ENCODE assay signal across 1 cellular context in genomic region chr11:107457558-107458271, GRCh38.
TF ChIP-seq lines count a peak whose summit lies in the region.

CWF19L2 (minus strand) TSS chr11:107457825; CDS start chr11:107457816, 9 bp downstream.

TF ChIP-seq in HepG2, 621 proteins besides CTCF, POLR2A, EP300 and RAD21 (continued from another document and continues in another):
- peak; percentile 70; the same call in 1 of the 2 replicates for TF ChIP-seq MYNN (CRISPR knock-in tag; IDR thresholded peaks at IDR 0.05; ENCODE audit: low read depth)
- TF ChIP-seq TRIM24 (CRISPR knock-in tag; IDR thresholded peaks at IDR 0.05) = no peak
- TF ChIP-seq RFXAP (CRISPR knock-in tag; IDR thresholded peaks at IDR 0.05; ENCODE audit: borderline replicate concordance) = no peak
- TF ChIP-seq IRF2 (CRISPR knock-in tag; IDR thresholded peaks at IDR 0.05) = 0 out of 2 replicates have a peak, but pooled peaks have one; percentile 59
- TF ChIP-seq SAP130 (CRISPR knock-in tag; IDR thresholded peaks at IDR 0.05; ENCODE audit: low read depth) = peak; percentile 79
- peak; percentile 88; the same call in 1 of the 2 replicates for TF ChIP-seq TFDP1 (CRISPR knock-in tag; IDR thresholded peaks at IDR 0.05; ENCODE audit: borderline replicate concordance)
- TF ChIP-seq ASH2L (IDR thresholded peaks at IDR 0.05; ENCODE audit: insufficient read length, low read depth, low read length) = peak; percentile 89
- peak; percentile 67 for TF ChIP-seq ZEB1 (IDR thresholded peaks at IDR 0.05; ENCODE audit: insufficient replicate concordance, low read depth)
- TF ChIP-seq HNF1B (CRISPR knock-in tag; IDR thresholded peaks at IDR 0.05) = peak; percentile 78
- TF ChIP-seq SOX5 (CRISPR knock-in tag; IDR thresholded peaks at IDR 0.05; ENCODE audit: borderline replicate concordance) = peak; percentile 18; the same call in 1 of the 2 replicates
- TF ChIP-seq ZNF749 (CRISPR knock-in tag; IDR thresholded peaks at IDR 0.05; ENCODE audit: borderline replicate concordance) = peak; percentile 43; the same call in 1 of the 2 replicates
- TF ChIP-seq ELF1 (CRISPR knock-in tag; IDR thresholded peaks at IDR 0.05) = peak; percentile 94
- TF ChIP-seq HMGXB3 (CRISPR knock-in tag; IDR thresholded peaks at IDR 0.05; ENCODE audit: borderline replicate concordance) = peak; percentile 74; the same call in 1 of the 2 replicates
- no peak for TF ChIP-seq CEBPZ (IDR thresholded peaks at IDR 0.05; ENCODE audit: low read length)
- TF ChIP-seq HDAC2 (CRISPR knock-in tag; IDR thresholded peaks at IDR 0.05) = peak; percentile 56; the same call in 1 of the 2 replicates
- TF ChIP-seq ELF4 (CRISPR knock-in tag; IDR thresholded peaks at IDR 0.05; ENCODE audit: borderline replicate concordance) = peak; percentile 55; the same call in 1 of the 2 replicates
- TF ChIP-seq PHF20 (CRISPR knock-in tag; IDR thresholded peaks at IDR 0.05) = peak; percentile 94
- TF ChIP-seq ZSCAN9 (CRISPR knock-in tag; IDR thresholded peaks at IDR 0.05; ENCODE audit: borderline replicate concordance) = no peak
- TF ChIP-seq ARHGAP35 (CRISPR knock-in tag; IDR thresholded peaks at IDR 0.05; ENCODE audit: borderline replicate concordance) = no peak
- TF ChIP-seq ATF6 (CRISPR knock-in tag; conservative IDR thresholded peaks at IDR 0.05) = no peak
- peak; percentile 79 for TF ChIP-seq NR2F2 (IDR thresholded peaks at IDR 0.05; ENCODE audit: borderline replicate concordance, low read depth)
- peak; percentile 51 for TF ChIP-seq RBFOX2 (IDR thresholded peaks at IDR 0.05; ENCODE audit: low read depth, low read length)
- TF ChIP-seq ATF2 (CRISPR knock-in tag; IDR thresholded peaks at IDR 0.05) = peak; percentile 37; the same call in 1 of the 2 replicates
- TF ChIP-seq HBP1 (CRISPR knock-in tag; IDR thresholded peaks at IDR 0.05; ENCODE audit: low read depth) = peak; percentile 66; the same call in 1 of the 2 replicates
- TF ChIP-seq ZFP82 (CRISPR knock-in tag; IDR thresholded peaks at IDR 0.05; ENCODE audit: borderline replicate concordance) = peak; percentile 58; the same call in 1 of the 2 replicates
- no peak for TF ChIP-seq ZBTB38 (CRISPR knock-in tag; IDR thresholded peaks at IDR 0.05)
- TF ChIP-seq PAF1 (CRISPR knock-in tag; IDR thresholded peaks at IDR 0.05) = no peak
- 0 out of 2 replicates have a peak, but pooled peaks have one; percentile 13 for TF ChIP-seq FOSL2 (CRISPR knock-in tag; IDR thresholded peaks at IDR 0.05)
- no peak for TF ChIP-seq ATF3 (CRISPR knock-in tag; IDR thresholded peaks at IDR 0.05)
- peak; percentile 84 for TF ChIP-seq MIXL1 (CRISPR knock-in tag; IDR thresholded peaks at IDR 0.05)
- TF ChIP-seq SSRP1 (CRISPR knock-in tag; IDR thresholded peaks at IDR 0.05) = no peak
- TF ChIP-seq TFDP2 (CRISPR knock-in tag; IDR thresholded peaks at IDR 0.05) = peak; percentile 79
- 0 out of 2 replicates have a peak, but pooled peaks have one; percentile 35 for TF ChIP-seq ZNF761 (CRISPR knock-in tag; conservative IDR thresholded peaks at IDR 0.05)
- TF ChIP-seq ETV5 (CRISPR knock-in tag; IDR thresholded peaks at IDR 0.05; ENCODE audit: borderline replicate concordance) = peak; percentile 85; the same call in 1 of the 2 replicates
- peak; percentile 63 for TF ChIP-seq DMAP1 (CRISPR knock-in tag; IDR thresholded peaks at IDR 0.05)
- peak in 1 of 2 experiments; percentile 48; a peak in 1 of 4 replicates for TF ChIP-seq REST (IDR thresholded peaks at IDR 0.05; ENCODE audit: borderline replicate concordance in 1 of 2, low read depth in 1 of 2, low read length in 2 of 2)
- TF ChIP-seq ZNF138 (CRISPR knock-in tag; IDR thresholded peaks at IDR 0.05; ENCODE audit: low read depth) = no peak
- no peak for TF ChIP-seq NFKBIZ (CRISPR knock-in tag; IDR thresholded peaks at IDR 0.05)
